ENCODE assay signal across 13 cellular contexts in the genomic region with DNA sequence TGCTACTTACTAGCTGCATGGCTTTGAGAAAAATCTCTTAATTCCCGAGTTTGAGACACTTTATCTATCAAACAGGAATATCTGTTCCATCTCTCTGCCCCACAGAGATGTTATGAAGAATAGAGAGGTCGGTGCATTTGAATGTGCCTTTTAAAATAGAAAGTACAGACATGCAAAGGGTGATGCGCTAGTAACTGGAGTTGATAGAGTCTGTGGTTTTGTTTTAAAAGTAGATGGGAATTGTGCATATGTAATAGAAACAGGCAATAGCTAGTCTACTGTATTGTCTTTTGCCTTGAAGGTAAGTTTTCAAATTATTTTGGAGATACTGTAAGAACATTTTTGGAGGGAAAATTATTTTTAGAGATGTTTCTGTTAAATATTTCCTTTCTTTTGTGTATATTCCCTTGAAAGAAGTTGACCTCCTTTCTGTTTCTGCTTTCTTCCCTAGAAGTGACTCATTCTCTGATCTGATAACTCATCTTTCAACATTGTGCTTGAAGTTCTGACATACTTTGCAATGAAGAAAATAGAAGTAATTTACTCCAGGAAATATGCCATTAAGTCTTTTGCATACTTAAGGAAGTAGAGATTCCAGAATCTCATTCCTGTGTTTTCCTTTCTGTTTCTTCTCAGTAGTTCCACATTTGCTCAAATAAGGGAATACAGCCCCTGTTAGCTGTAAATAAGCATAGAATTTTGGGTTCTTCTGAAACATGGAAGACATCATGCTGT.
A peak's percentile ranks its signal among the peaks of the same experiment; 100 is the strongest.
DNase-seq lines count a peak whose midpoint lies in the region; ATAC-seq and TF ChIP-seq lines count a peak whose summit lies in the region.
"Had no signal": no experiment of that assay in that cellular context is flagged by ENCODE, and none has a peak within 500 bp of the region (broad histone marks: within the 10 kb centered on the region; RNA-seq: fewer than 3 reads in every experiment).

No MANE protein-coding gene starts in this region.

- no peaks in the 10 kb centered on the region for H3K9me3 ChIP-seq in SJSA1 (replicated peaks)
- H3K9me3 ChIP-seq in left lung = no peaks in the 10 kb centered on the region
- H3K9me3 ChIP-seq: right lobe of liver, transverse colon had no signal

- in situ Hi-C loops in ACHN (cut with HindIII; ENCODE audit: low pct_ligation_motif_present, low pct_unique_long_range_greater_than_20kb, low sequenced_read_pairs) = no loop called here
- in situ Hi-C loops in G401 (cut with HindIII; ENCODE audit: low sequenced_read_pairs) = no loop called here

- peak; percentile 11 for DNase-seq in ACHN
- peak; percentile 28 for DNase-seq in GM04504 (ENCODE audit: low read depth)
- DNase-seq in SJSA1 (ENCODE audit: low read depth in 1 of 2, low spot score in 2 of 2) = peak in 1 of 2 experiments; percentile 58
- DNase-seq in fibroblast of peridontal ligament (ENCODE audit: extremely low read depth) = peak; percentile 84
- no peak for DNase-seq in NCI-H345 (lab: John Stamatoyannopoulos, UW)
- no peak for DNase-seq in G401 (ENCODE audit: low spot score)
- DNase-seq in left lung = no peak
- DNase-seq in SW480 (ENCODE audit: low spot score) = no peak
- DNase-seq: NCI-H2081 treated with DMSO at 0.1 percent for 48 hours, right lobe of liver, transverse colon had no signal

- H3K4me1 ChIP-seq in SJSA1 (replicated peaks) (peaks cover 17% of the 10 kb centered on the region), left lung (peaks cover 0 to 4% of the 10 kb centered on the region in 2 donors)
- H3K4me1 ChIP-seq: transverse colon had no signal

- H3K4me3 ChIP-seq in SJSA1 = no peak overlapping the region
- no peak overlapping the region for H3K4me3 ChIP-seq in left lung
- H3K4me3 ChIP-seq: right lobe of liver, transverse colon had no signal

- ATAC-seq in left lung = no peak
- ATAC-seq: Panc1 had no signal

- H3K27ac ChIP-seq in SJSA1 (peak overlapping the region; percentile 42), left lung (no peak overlapping the region)
- H3K27ac ChIP-seq: transverse colon, VCaP had no signal

- H3K36me3 ChIP-seq in SJSA1 = no peaks in the 10 kb centered on the region
- no peaks in the 10 kb centered on the region for H3K36me3 ChIP-seq in left lung
- H3K36me3 ChIP-seq: right lobe of liver, transverse colon had no signal

- H3K27me3 ChIP-seq in SJSA1 (replicated peaks) = no peaks in the 10 kb centered on the region
- no peaks in the 10 kb centered on the region for H3K27me3 ChIP-seq in left lung
- H3K27me3 ChIP-seq: right lobe of liver, transverse colon had no signal

- TF ChIP-seq CTCF in left lung (IDR thresholded peaks at IDR 0.05) = no peak

- intact Hi-C loops in left lung (cut with DNase I) = no loop called here

Comparison
In these comparisons a context has a peak if more than half of its experiments do, and no peak if none do; other contexts are left out.
1. DNase-seq: peak in ACHN (single experiment), GM04504 (single experiment) and fibroblast of peridontal ligament (single experiment); none in NCI-H345 (single experiment), G401 (single experiment), left lung (0 of 2) and SW480 (single experiment).